ENCODE assay signal across 9 cellular contexts in genomic region chr3:107662109-107662477, GRCh38.
DNase-seq lines count a peak whose midpoint lies in the region; ATAC-seq and TF ChIP-seq lines count a peak whose summit lies in the region.
"Had no signal": no experiment of that assay in that cellular context is flagged by ENCODE, and none has a peak within 500 bp of the region (broad histone marks: within the 10 kb centered on the region; RNA-seq: fewer than 3 reads in every experiment).

No MANE protein-coding gene starts in this region.

- no peaks in the 10 kb centered on the region for H3K27me3 ChIP-seq in psoas muscle (ENCODE audit: insufficient read depth in 3 of 3, low read length in 2 of 3)

- no peak overlapping the region for H3K27ac Mint-ChIP-seq in immature natural killer cell
- no peak overlapping the region for H3K27ac Mint-ChIP-seq in natural killer cell treated with Interleukin-12 subunit alpha and Interleukin-12 subunit beta and Interleukin-15 and Interleukin-18, amount 100 ng/mL, for 72 hours

- 26 to 38% (median 27%) methylated on average over 3 of the region's 3 CpGs for WGBS in psoas muscle, 3 donors

- no peaks in the 10 kb centered on the region for H3K27me3 Mint-ChIP-seq in immature natural killer cell (ENCODE audit: low read depth in 3 of 3)
- H3K27me3 Mint-ChIP-seq in natural killer cell treated with Interleukin-12 subunit alpha and Interleukin-12 subunit beta and Interleukin-15 and Interleukin-18, amount 100 ng/mL, for 72 hours = no peaks in the 10 kb centered on the region

- H3K36me3 ChIP-seq in psoas muscle (ENCODE audit: insufficient read depth in 1 of 2, low read depth in 1 of 2) = no peaks in the 10 kb centered on the region

- peaks cover 17 to 22% of the 10 kb centered on the region in 2 donors for H3K4me1 Mint-ChIP-seq in immature natural killer cell
- H3K4me1 Mint-ChIP-seq in natural killer cell treated with Interleukin-12 subunit alpha and Interleukin-12 subunit beta and Interleukin-15 and Interleukin-18, amount 100 ng/mL, for 72 hours (ENCODE audit: low read depth in 2 of 2) = peaks cover 13 to 15% of the 10 kb centered on the region in 2 donors

- H3K4me3 ChIP-seq in psoas muscle = peak overlapping the region; percentile 38

- H3K36me3 Mint-ChIP-seq in immature natural killer cell = no peaks in the 10 kb centered on the region
- H3K36me3 Mint-ChIP-seq in natural killer cell treated with Interleukin-12 subunit alpha and Interleukin-12 subunit beta and Interleukin-15 and Interleukin-18, amount 100 ng/mL, for 72 hours = no peaks in the 10 kb centered on the region

- H3K4me3 Mint-ChIP-seq in immature natural killer cell = no peak overlapping the region
- H3K4me3 Mint-ChIP-seq in natural killer cell treated with Interleukin-12 subunit alpha and Interleukin-12 subunit beta and Interleukin-15 and Interleukin-18, amount 100 ng/mL, for 72 hours = no peak overlapping the region

- ATAC-seq in psoas muscle = peak; percentile 50 to 79 (median 72)
- ATAC-seq in natural killer cell treated with Interleukin-12 subunit alpha and Interleukin-12 subunit beta and Interleukin-15 and Interleukin-18, amount 100 ng/mL, for 72 hours = no peak

- H3K4me1 ChIP-seq in psoas muscle = peaks cover 25% of the 10 kb centered on the region

- peak overlapping the region; percentile 39 for H3K27ac ChIP-seq in psoas muscle

- intact Hi-C loops in psoas muscle (cut with DNase I) = loop anchor here (10.0 kb wide), 2 partner anchors 263 to 417 kb away; no protein-coding TSS in a partner anchor

- H3K9me3 ChIP-seq in psoas muscle = no peaks in the 10 kb centered on the region

- DNase-seq in GM03348 (ENCODE audit: low spot score) (peak; percentile 46), RPMI7951 (ENCODE audit: low read depth) (peak; percentile 77), fibroblast of the conjunctiva (ENCODE audit: low read depth) (peak; percentile 60), psoas muscle (no peak), immature natural killer cell (no peak), HuH-7 (ENCODE audit: low spot score) (no peak)
- DNase-seq in natural killer cell treated with Interleukin-12 subunit alpha and Interleukin-12 subunit beta and Interleukin-15 and Interleukin-18, amount 100 ng/mL, for 72 hours (ENCODE audit: low spot score) = no peak
- no peak for DNase-seq in activated CD8-positive, alpha-beta memory T cell treated with anti-CD3 and anti-CD28 coated beads, Interleukin-2, amount 50 U/mL, for 48 hours
- DNase-seq: NCI-H2081 had no signal

- no peaks in the 10 kb centered on the region for H3K9me3 Mint-ChIP-seq in immature natural killer cell
- H3K9me3 Mint-ChIP-seq in natural killer cell treated with Interleukin-12 subunit alpha and Interleukin-12 subunit beta and Interleukin-15 and Interleukin-18, amount 100 ng/mL, for 72 hours = no peaks in the 10 kb centered on the region

- no peak for TF ChIP-seq CTCF in psoas muscle (IDR thresholded peaks at IDR 0.05)

Comparison
In these comparisons a context has a peak if more than half of its experiments do, and no peak if none do; other contexts are left out.
1. DNase-seq: peak in GM03348 (single experiment), RPMI7951 (single experiment) and fibroblast of the conjunctiva (single experiment); none in psoas muscle (0 of 2), immature natural killer cell (0 of 3), HuH-7 (single experiment), natural killer cell treated with Interleukin-12 subunit alpha and Interleukin-12 subunit beta and Interleukin-15 and Interleukin-18, amount 100 ng/mL, for 72 hours (single experiment) and activated CD8-positive, alpha-beta memory T cell treated with anti-CD3 and anti-CD28 coated beads, Interleukin-2, amount 50 U/mL, for 48 hours (single experiment).
2. ATAC-seq: peak in psoas muscle (4 of 4); none in natural killer cell treated with Interleukin-12 subunit alpha and Interleukin-12 subunit beta and Interleukin-15 and Interleukin-18, amount 100 ng/mL, for 72 hours (0 of 2).